ENCODE assay signal across 8 cellular contexts in the genomic region with DNA sequence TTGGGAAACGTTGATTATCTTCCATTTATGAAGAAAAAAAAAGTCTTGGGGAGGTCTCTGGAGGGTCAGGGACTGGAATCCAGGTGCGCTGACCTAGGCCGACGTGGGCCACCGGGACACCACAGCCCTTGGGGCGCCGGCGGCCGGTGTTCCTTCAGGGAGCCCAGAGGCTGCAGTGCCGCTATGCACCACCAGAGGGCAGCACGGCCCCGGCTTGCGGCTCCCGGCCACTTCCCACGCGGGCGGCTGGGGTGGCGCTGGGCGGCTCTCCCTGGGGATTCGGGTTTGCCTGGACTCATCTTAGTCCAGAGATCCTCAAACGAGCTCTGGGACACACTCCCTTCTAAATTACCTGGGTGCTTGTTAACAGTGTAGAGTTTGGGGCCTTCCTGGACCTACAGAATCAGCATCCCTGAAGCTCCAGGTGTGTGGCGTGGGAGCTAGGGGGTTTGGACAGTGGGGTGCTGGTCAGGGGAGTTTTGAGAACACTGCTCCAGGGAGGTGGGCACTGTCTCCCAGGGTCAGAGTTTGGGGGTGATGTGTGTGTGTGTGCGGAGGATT. TPM values are rescaled to one million over a fixed set of nuclear protein-coding genes. Genes with fewer than 3 reads are reported as not detected.
DNase-seq lines count a peak whose midpoint lies in the region; ATAC-seq and TF ChIP-seq lines count a peak whose summit lies in the region.

No MANE protein-coding gene starts in this region.

- no peak overlapping the region for H3K4me3 ChIP-seq in lung

- ATAC-seq in lung (ENCODE audit: insufficient read depth, low FRiP score), result peak; percentile 79
- ATAC-seq in HG02938 (IDR thresholded peaks at IDR 0.05; ENCODE audit: unreplicated experiment), result no peak

- H3K27me3 ChIP-seq in lung (ENCODE audit: control insufficient read depth, insufficient read depth), result no peaks in the 10 kb centered on the region

- H3K36me3 ChIP-seq in lung (ENCODE audit: control insufficient read depth in 2 of 2, insufficient read depth in 2 of 2, low read length in 2 of 2), result no peaks in the 10 kb centered on the region

- peaks cover 18% of the 10 kb centered on the region for H3K27me3 Mint-ChIP-seq in activated CD4-positive, alpha-beta memory T cell treated with anti-CD3 and anti-CD28 coated beads for 36 hours

- intact Hi-C loops in activated CD4-positive, alpha-beta memory T cell treated with anti-CD3 and anti-CD28 coated beads for 36 hours (cut with micrococcal nuclease), result loop anchor here (2.0 to 10.0 kb wide), 3 partner anchors 13 to 445 kb away; a partner anchor contains a TSS

- POLR2A ChIA-PET in activated CD4-positive, alpha-beta memory T cell treated with anti-CD3 and anti-CD28 coated beads for 36 hours (lab: Charles Lee), result interaction anchor here (1.2 kb wide), 1 partner anchor 331 kb away, joined by 4 read pairs; no protein-coding TSS in a partner anchor

- DNase-seq in NCI-H226, result peak; percentile 40
- peak; percentile 88 for DNase-seq in activated CD4-positive, alpha-beta memory T cell treated with anti-CD3 and anti-CD28 coated beads for 36 hours
- DNase-seq in dermis blood vessel endothelial cell, result peak; percentile 68
- peak; percentile 79 for DNase-seq in lung (ENCODE audit: low spot score)
- DNase-seq in stimulated activated CD8-positive, alpha-beta memory T cell treated with anti-CD3 and anti-CD28 coated beads, Interleukin-15, amount 100 ng/mL, for 4 hours (ENCODE audit: low read depth in 2 of 2), result peak; percentile 45 to 56

- H3K27ac Mint-ChIP-seq in activated CD4-positive, alpha-beta memory T cell treated with anti-CD3 and anti-CD28 coated beads for 36 hours, result peak overlapping the region; percentile 55

- H3K4me1 Mint-ChIP-seq in activated CD4-positive, alpha-beta memory T cell treated with anti-CD3 and anti-CD28 coated beads for 36 hours (ENCODE audit: low read depth), result peaks cover 42% of the 10 kb centered on the region

- H3K4me1 ChIP-seq in lung (ENCODE audit: control insufficient read depth in 2 of 2, insufficient read depth in 2 of 2, low read length in 2 of 2), result peaks cover 0 to 4% of the 10 kb centered on the region in 2 donors

- peaks cover 7% of the 10 kb centered on the region for H3K9me3 Mint-ChIP-seq in activated CD4-positive, alpha-beta memory T cell treated with anti-CD3 and anti-CD28 coated beads for 36 hours

- H3K9me3 ChIP-seq in lung (ENCODE audit: control insufficient read depth in 2 of 2, insufficient read depth in 1 of 2, low read length in 1 of 2), result no peaks in the 10 kb centered on the region

- peaks cover 5% of the 10 kb centered on the region for H3K36me3 Mint-ChIP-seq in activated CD4-positive, alpha-beta memory T cell treated with anti-CD3 and anti-CD28 coated beads for 36 hours

- 9% methylated on average over 23 of the region's 23 CpGs for WGBS in lung, 2 donors

- H3K27ac ChIP-seq in 22Rv1 (no peak overlapping the region), lung (ENCODE audit: low read depth in 1 of 2, low read length in 1 of 2) (no peak overlapping the region)

- CTCF ChIA-PET in activated CD4-positive, alpha-beta memory T cell treated with anti-CD3 and anti-CD28 coated beads for 36 hours (lab: Charles Lee), result interaction anchor here (0.6 to 5.5 kb wide), 38 partner anchors 10 to 440 kb away, joined by 3 to 109 read pairs (median 4); no protein-coding TSS in a partner anchor

- no peak overlapping the region for H3K4me3 Mint-ChIP-seq in activated CD4-positive, alpha-beta memory T cell treated with anti-CD3 and anti-CD28 coated beads for 36 hours

- TF ChIP-seq CTCF in 22Rv1 (IDR thresholded peaks at IDR 0.05), result peak; percentile 99
- TF ChIP-seq CTCF in GM12872 (IDR thresholded peaks at IDR 0.05; ENCODE audit: insufficient read depth, low read depth, low read length), result peak; percentile 97
- peak; percentile 97 for TF ChIP-seq CTCF in lung (IDR thresholded peaks at IDR 0.05; ENCODE audit: control extremely low read depth, extremely low read depth)

RNA-seq across cellular contexts. Expression of a gene that starts 23.0 kb away (rescaled TPM):
- not detected for total RNA-seq in activated CD4-positive, alpha-beta memory T cell treated with anti-CD3 and anti-CD28 coated beads for 36 hours
- not detected in 2 replicates for total RNA-seq in dermis blood vessel endothelial cell
- total RNA-seq in lung, result not detected
- not detected for polyA plus RNA-seq in lung
